ENCODE assay signal across 10 cellular contexts in genomic region chr3:1048558-1048957, GRCh38. TPM values are rescaled to one million over a fixed set of nuclear protein-coding genes. Genes with fewer than 3 reads are reported as not detected.
"Had no signal": no experiment of that assay in that cellular context is flagged by ENCODE, and none has a peak within 500 bp of the region (broad histone marks: within the 10 kb centered on the region; RNA-seq: fewer than 3 reads in every experiment).

No MANE protein-coding gene starts in this region.

- FAIRE-seq: H1, H54 had no signal

- H3K4me3 ChIP-seq: GM23338, K562 had no signal

- H3K27ac ChIP-seq: HL-60 had no signal

- DNase-seq: H9, HCEC 1CT, HFFc6, IMR-90, KG1 had no signal

- ATAC-seq: GM23338, K562 had no signal

- H2AFZ ChIP-seq: GM23338 had no signal

- H3K4me2 ChIP-seq: GM23338 had no signal

RNA-seq across cellular contexts. Expression of gene CNTN6, which starts 44.3 kb away (rescaled TPM):
- total RNA-seq: GM23338, H1, H9, HFFc6, IMR-90, K562 had no signal
- polyA plus RNA-seq: GM23338, H1, IMR-90, K562 had no signal
